ENCODE assay signal across 8 cellular contexts in the genomic region with DNA sequence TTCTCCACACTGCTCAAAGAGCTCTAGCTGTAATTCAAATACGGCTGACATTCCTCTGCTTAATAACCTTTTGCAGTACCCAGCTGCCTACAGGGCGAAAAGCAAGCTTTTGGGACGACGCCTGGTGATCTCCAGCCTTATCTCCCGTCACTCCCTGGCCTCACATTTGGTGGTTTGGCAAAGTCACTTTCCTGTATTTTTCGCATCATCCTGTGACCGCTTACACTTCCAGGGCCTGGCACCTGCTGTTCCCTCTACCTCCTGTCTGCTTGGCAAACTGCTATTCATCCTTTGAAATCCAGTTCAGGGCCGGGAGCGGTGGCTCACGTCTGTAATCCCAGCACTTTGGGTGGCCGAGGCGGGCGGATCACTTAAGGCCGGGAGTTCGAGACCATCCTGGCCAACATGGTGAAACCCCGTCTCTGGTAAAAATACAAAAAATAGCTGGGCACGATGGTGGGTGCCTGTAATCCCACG. TPM values are rescaled to one million over a fixed set of nuclear protein-coding genes. Genes with fewer than 3 reads are reported as not detected.
DNase-seq lines count a peak whose midpoint lies in the region; ATAC-seq and TF ChIP-seq lines count a peak whose summit lies in the region.

No MANE protein-coding gene starts in this region.

- H3K9me3 ChIP-seq in HAP-1 (no peaks in the 10 kb centered on the region), cardiac muscle cell (ENCODE audit: low read depth) (no peaks in the 10 kb centered on the region)

- DNase-seq in HAP-1 (ENCODE audit: low spot score in 2 of 2) (peak in 1 of 2 experiments; percentile 26), cardiac muscle cell (ENCODE audit: low read depth in 1 of 2, low spot score in 1 of 2) (peak in 1 of 2 donors; percentile 63), retina (peak; percentile 26), mucosa of gallbladder (ENCODE audit: low spot score) (no peak), GM13977 (ENCODE audit: low spot score) (no peak), islet precursor cell (no peak)

- ATAC-seq in GM18517 (IDR thresholded peaks at IDR 0.05; ENCODE audit: unreplicated experiment), result no peak

- in situ Hi-C loops in HAP-1 (cut with MboI; ENCODE audit: low sequenced_read_pairs) (loop anchor here (10.0 kb wide), 1 partner anchor 377 kb away; the partner anchor contains the start of genes RILP and SCARF1), GM13977 (cut with MboI; ENCODE audit: low pct_unique_long_range_greater_than_20kb, low sequenced_read_pairs, unreplicated experiment) (no loop called here)

- H3K36me3 ChIP-seq in HAP-1 (replicated peaks), result no peaks in the 10 kb centered on the region
- no peaks in the 10 kb centered on the region for H3K36me3 ChIP-seq in cardiac muscle cell

- no peak for TF ChIP-seq CTCF in WI38 (IDR thresholded peaks at IDR 0.05; ENCODE audit: low read depth, low read length)
- no peak for TF ChIP-seq CTCF in cardiac muscle cell (IDR thresholded peaks at IDR 0.05; ENCODE audit: low read depth, low read length)
- no peak for TF ChIP-seq CTCF in GM13977 (IDR thresholded peaks at IDR 0.05; ENCODE audit: extremely low read depth, insufficient read depth, missing control alignments)

- H3K27ac ChIP-seq in cardiac muscle cell, result peak overlapping the region; percentile 67

- no peaks in the 10 kb centered on the region for H3K4me1 ChIP-seq in HAP-1
- H3K4me1 ChIP-seq in cardiac muscle cell (ENCODE audit: low read depth), result no peaks in the 10 kb centered on the region

- H3K27me3 ChIP-seq in HAP-1 (ENCODE audit: low read depth) (no peaks in the 10 kb centered on the region), cardiac muscle cell (no peaks in the 10 kb centered on the region)

- peak overlapping the region; percentile 58 for H3K4me3 ChIP-seq in HAP-1
- peak overlapping the region; percentile 67 for H3K4me3 ChIP-seq in WI38 (ENCODE audit: low read depth, low read length)
- H3K4me3 ChIP-seq in cardiac muscle cell, result peak overlapping the region; percentile 98

RNA-seq across cellular contexts. Expression of gene BHLHA9, which starts 2.7 kb away (rescaled TPM):
- total RNA-seq in cardiac muscle cell, result 0.39 and 0.92 TPM in 2 replicates
- not detected in 2 replicates for polyA plus RNA-seq in cardiac muscle cell
- not detected for total RNA-seq in mucosa of gallbladder

RNA-seq across cellular contexts. Expression of gene TRARG1, which starts 12.0 kb away (rescaled TPM):
- total RNA-seq in cardiac muscle cell (not detected in 2 replicates), mucosa of gallbladder (not detected)
- polyA plus RNA-seq in cardiac muscle cell, result not detected in 2 replicates
